ENCODE assay signal across 15 cellular contexts in the genomic region with DNA sequence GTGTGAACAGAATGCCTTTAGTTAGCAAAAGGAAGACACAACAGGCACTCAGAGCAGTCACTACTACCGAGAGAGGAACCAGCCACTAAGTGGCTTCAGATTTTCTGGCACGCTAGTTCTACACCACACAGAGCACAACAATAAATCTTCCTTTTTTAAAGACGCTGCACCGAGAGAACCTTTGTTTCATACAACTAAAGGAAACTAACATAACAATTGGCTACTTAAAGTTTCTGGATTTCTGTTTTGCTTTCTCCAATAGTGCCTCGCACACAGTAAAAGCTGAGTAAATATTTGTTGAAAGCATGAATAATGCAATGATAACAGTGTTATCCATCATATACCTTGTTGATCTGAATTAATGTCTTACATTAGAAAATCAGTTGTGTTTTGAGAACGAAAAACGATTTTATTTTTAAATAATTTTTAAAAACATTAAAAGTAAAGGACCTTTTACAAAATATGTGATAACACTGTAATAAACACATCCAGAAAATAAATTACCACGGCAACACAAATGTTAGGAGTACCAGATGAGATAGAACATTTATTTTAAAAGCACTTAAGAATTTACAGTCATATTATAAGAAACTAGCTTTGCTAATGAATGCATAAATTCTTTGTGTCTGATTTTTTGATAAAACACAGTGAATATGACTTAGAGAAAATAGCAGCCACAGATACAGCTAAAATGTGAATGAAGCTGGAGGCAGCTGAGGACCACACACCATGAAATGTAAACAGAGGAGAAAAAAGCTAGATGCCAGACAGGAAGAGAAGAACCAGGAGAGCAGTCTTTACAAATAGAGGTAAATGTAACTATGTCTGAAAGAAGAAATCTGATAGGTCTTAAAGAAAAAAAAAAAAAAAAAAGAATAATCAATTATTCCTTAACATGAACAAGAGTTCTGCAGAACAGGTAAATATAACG. TPM values are rescaled to one million over a fixed set of nuclear protein-coding genes. Genes with fewer than 3 reads are reported as not detected.
DNase-seq lines count a peak whose midpoint lies in the region; ATAC-seq, FAIRE-seq and TF ChIP-seq lines count a peak whose summit lies in the region.
"Had no signal": no experiment of that assay in that cellular context is flagged by ENCODE, and none has a peak within 500 bp of the region (broad histone marks: within the 10 kb centered on the region; RNA-seq: fewer than 3 reads in every experiment).

No MANE protein-coding gene starts in this region.

- H2AFZ ChIP-seq in SK-N-SH (ENCODE audit: low read depth): no peak overlapping the region
- no peak overlapping the region for H2AFZ ChIP-seq in HepG2 (ENCODE audit: low read length)

- no peak for ATAC-seq in HepG2
- ATAC-seq in GM21737 (IDR thresholded peaks at IDR 0.05; ENCODE audit: unreplicated experiment): no peak
- no peak for ATAC-seq in sciatic nerve
- ATAC-seq: naive thymus-derived CD4-positive, alpha-beta T cell had no signal

- FAIRE-seq in G401.6 (lab: Jason Lieb, UNC) (peak; percentile 25), HepG2 (lab: Jason Lieb, UNC) (no peak)

- TF ChIP-seq RAD21 in SK-N-SH (IDR thresholded peaks at IDR 0.05; ENCODE audit: low read length) (no peak), HepG2 (CRISPR knock-in tag; IDR thresholded peaks at IDR 0.05) (no peak)

- TF ChIP-seq POLR2A in HepG2 (IDR thresholded peaks at IDR 0.05; ENCODE audit: insufficient read depth in 1 of 2, low read depth in 2 of 2, low read length in 2 of 2): no peak
- no peak for TF ChIP-seq POLR2A in erythroblast (IDR thresholded peaks at IDR 0.05; ENCODE audit: low read length)

- H3K4me2 ChIP-seq in SK-N-SH (peak overlapping the region; percentile 27; the same call in 1 of the 2 replicates), HepG2 (ENCODE audit: low read depth, low read length) (no peak overlapping the region)

- H3K4me1 ChIP-seq in SK-N-SH (ENCODE audit: control insufficient read depth in 1 of 2, insufficient read depth in 2 of 2, low read depth in 1 of 2, low read length in 1 of 2) (peaks cover 0 to 44% of the 10 kb centered on the region in 2 experiments; a peak in 3 of 4 replicates), HepG2 (ENCODE audit: insufficient read depth, low read length) (peaks cover 35% of the 10 kb centered on the region)
- H3K4me1 ChIP-seq: spleen had no signal

- H3K9me3 ChIP-seq in SK-N-SH (no peaks in the 10 kb centered on the region), HepG2 (ENCODE audit: low read length) (no peaks in the 10 kb centered on the region)
- H3K9me3 ChIP-seq: spleen had no signal

- CTCF ChIA-PET in SK-N-SH (lab: Yijun Ruan, JAX) (interaction anchor here (1.2 to 1.8 kb wide), 2 partner anchors 15 to 138 kb away, joined by 3 to 6 read pairs; no protein-coding TSS in a partner anchor), HepG2 (lab: Yijun Ruan, JAX; ENCODE audit: low intra/inter-chr PET ratio, low total read pairs) (no interaction called here)

- no peak for TF ChIP-seq EP300 in SK-N-SH (IDR thresholded peaks at IDR 0.05; ENCODE audit: borderline replicate concordance in 1 of 2, low read depth in 1 of 2, low read length in 1 of 2)
- TF ChIP-seq EP300 in HepG2 (IDR thresholded peaks at IDR 0.05; ENCODE audit: low read depth in 2 of 2, low read length in 2 of 2): no peak
- no peak for TF ChIP-seq EP300 in HepG2 (CRISPR knock-in tag; IDR thresholded peaks at IDR 0.05; ENCODE audit: borderline replicate concordance)

- no TSS peak for BruUV-seq in HepG2 (replicated peaks; lab: Mats Ljungman, UMichigan)

- WGBS in SK-N-SH (ENCODE audit: low lambda C conversion rate): 50% methylated on average over 9 of the region's 9 CpGs
- 69% methylated on average over 9 of the region's 9 CpGs for WGBS in HepG2 (ENCODE audit: low lambda C conversion rate)

- no peaks in the 10 kb centered on the region for H3F3A ChIP-seq in SK-N-SH (replicated peaks; ENCODE audit: insufficient read depth)

- H3K79me2 ChIP-seq in SK-N-SH (ENCODE audit: insufficient read depth) (no peaks in the 10 kb centered on the region), HepG2 (ENCODE audit: insufficient read depth, low read length) (no peaks in the 10 kb centered on the region)

- H3K27ac ChIP-seq in SK-N-SH (ENCODE audit: low read depth in 2 of 2, low read length in 1 of 2) (peak overlapping the region in 1 of 2 experiments; percentile 34; a peak in 2 of 4 replicates), HepG2 (ENCODE audit: extremely low read length, insufficient read depth, low read length) (no peak overlapping the region)
- H3K27ac ChIP-seq: dorsolateral prefrontal cortex, spleen had no signal

- H3K27me3 ChIP-seq in SK-N-SH (ENCODE audit: insufficient read depth) (no peaks in the 10 kb centered on the region), HepG2 (ENCODE audit: control insufficient read depth in 1 of 2, insufficient read depth in 2 of 2, low read length in 2 of 2) (no peaks in the 10 kb centered on the region)
- H3K27me3 ChIP-seq: dorsolateral prefrontal cortex, spleen had no signal

- DNase-seq in NCI-H1417 (lab: John Stamatoyannopoulos, UW) (peak; percentile 52 to 89 (median 56)), SK-N-SH (no peak), HepG2 (ENCODE audit: low spot score) (no peak), pons (ENCODE audit: low spot score) (no peak), erythroblast (lab: John Stamatoyannopoulos, UW) (no peak), sciatic nerve (ENCODE audit: low spot score) (no peak)
- DNase-seq: activated CD4-positive, alpha-beta T cell treated with anti-CD3 and anti-CD28 coated beads, Interleukin-2, amount 50 U/mL, for 48 hours; activated naive CD4-positive, alpha-beta T cell treated with anti-CD3 and anti-CD28 coated beads for 36 hours; CD4-positive, CD25-positive, alpha-beta regulatory T cell; dorsolateral prefrontal cortex; naive thymus-derived CD4-positive, alpha-beta T cell; NCI-H524 treated with DMSO at 0.1 percent for 48 hours; spleen had no signal

- H3K9ac ChIP-seq in SK-N-SH (no peak overlapping the region), HepG2 (ENCODE audit: insufficient read depth, low read depth, low read length) (no peak overlapping the region)

- H3K4me3 ChIP-seq in SK-N-SH (ENCODE audit: low read depth in 2 of 2, low read length in 1 of 2) (no peak overlapping the region), HepG2 (replicated peaks in 1 of 3; ENCODE audit: insufficient read depth in 1 of 3, low read depth in 2 of 3, low read length in 3 of 3) (no peak overlapping the region)
- H3K4me3 ChIP-seq: dorsolateral prefrontal cortex, spleen had no signal

- no peaks in the 10 kb centered on the region for H3K9me2 ChIP-seq in SK-N-SH

- POLR2A ChIA-PET in SK-N-SH (lab: Yijun Ruan, JAX): interaction anchor here (0.7 kb wide), 1 partner anchor 12 kb away, joined by 3 read pairs; no protein-coding TSS in a partner anchor
- POLR2A ChIA-PET in HepG2 (lab: Yijun Ruan, JAX): interaction anchor here (0.7 to 1.3 kb wide), 3 partner anchors 11 to 48 kb away, joined by 3 to 5 read pairs (median 3); no protein-coding TSS in a partner anchor

- in situ Hi-C loops in HepG2 (cut with HindIII; ENCODE audit: extremely low pct_ligation_motif_present, low pct_unique_long_range_greater_than_20kb): no loop called here

- peaks cover 9 to 11% of the 10 kb centered on the region in 2 experiments for H3K36me3 ChIP-seq in SK-N-SH (replicated peaks in 1 of 2; ENCODE audit: control insufficient read depth in 1 of 2, insufficient read depth in 2 of 2, low read length in 1 of 2)
- peaks cover 0 to 3% of the 10 kb centered on the region in 2 experiments; a peak in 2 of 5 replicates for H3K36me3 ChIP-seq in HepG2 (replicated peaks in 1 of 2; ENCODE audit: control insufficient read depth in 1 of 2, insufficient read depth in 2 of 2, low read length in 2 of 2)

- TF ChIP-seq CTCF in SK-N-SH (IDR thresholded peaks at IDR 0.05) (no peak), HepG2 (CRISPR knock-in tag; IDR thresholded peaks at IDR 0.05) (no peak)

- intact Hi-C loops in HepG2 (cut with micrococcal nuclease; ENCODE audit: unreplicated experiment) (no loop called here), sciatic nerve (cut with DNase I) (no loop called here)

- H4K20me1 ChIP-seq in SK-N-SH (ENCODE audit: insufficient read depth): no peaks in the 10 kb centered on the region
- no peaks in the 10 kb centered on the region for H4K20me1 ChIP-seq in HepG2 (ENCODE audit: insufficient read depth, low read length)

TF ChIP-seq in SK-N-SH, 30 proteins besides CTCF, POLR2A, EP300 and RAD21 (continues in another document):
- TF ChIP-seq RFX5 (IDR thresholded peaks at IDR 0.05; ENCODE audit: low read length): no peak
- TF ChIP-seq TEAD4 (IDR thresholded peaks at IDR 0.05; ENCODE audit: borderline replicate concordance, insufficient read depth): no peak
- TF ChIP-seq ELF1 (IDR thresholded peaks at IDR 0.05): no peak

TF ChIP-seq in HepG2, 621 proteins besides CTCF, POLR2A, EP300 and RAD21:
- TF ChIP-seq PRMT3 (CRISPR knock-in tag; IDR thresholded peaks at IDR 0.05; ENCODE audit: borderline replicate concordance, low read depth) (no peak), FOXA3 (CRISPR knock-in tag; IDR thresholded peaks at IDR 0.05) (0 out of 2 replicates have a peak, but pooled peaks have one; percentile 18)

RNA-seq across cellular contexts. Expression of gene CCDC34, which starts 14.8 kb away (rescaled TPM):
- polyA plus RNA-seq in SK-N-SH (2012; rRNA removed): 5.7 and 6.7 TPM in 2 replicates
- 7.5 and 9.5 TPM in 2 replicates for polyA plus RNA-seq in SK-N-SH (2012; cell fraction: cytosol; rRNA removed)
- polyA plus RNA-seq in SK-N-SH (2012; cell fraction: nucleus; rRNA removed): 3.0 and 4.8 TPM in 2 replicates
- total RNA-seq in HepG2 (2016; rRNA removed; fragmentation: Illumina TruSeq; extraction: Trizol): 34.3 and 37.9 TPM in 2 replicates
- 10.7 and 11.6 TPM in 2 replicates for total RNA-seq in HepG2 (2016; cell fraction: cytosol; rRNA removed; fragmentation: Illumina TruSeq; extraction: Trizol; ENCODE audit: low read depth)
- 35.1 and 40.9 TPM in 2 replicates for total RNA-seq in HepG2 (2016; cell fraction: insoluble cytoplasmic fraction; rRNA removed; fragmentation: Illumina TruSeq; extraction: Trizol)
- total RNA-seq in HepG2 (2016; cell fraction: membrane; rRNA removed; fragmentation: Illumina TruSeq; extraction: Trizol): 18.2 and 19.0 TPM in 2 replicates
- 16.1 and 19.6 TPM in 2 replicates for total RNA-seq in HepG2 (2016; cell fraction: nucleus; rRNA removed; fragmentation: Illumina TruSeq; extraction: Trizol)
- polyA plus RNA-seq in HepG2 (2011; rRNA removed): 3.2 and 7.6 TPM in 2 replicates
- 3.7 and 5.9 TPM in 2 replicates for polyA plus RNA-seq in HepG2 (2011; cell fraction: cytosol; rRNA removed)
- polyA plus RNA-seq in HepG2 (2011; cell fraction: nucleus; rRNA removed): 2.3 and 2.6 TPM in 2 replicates
- 7.7 and 20.2 TPM in 2 replicates for polyA plus RNA-seq in HepG2 (2012)
- 7.5 and 10.1 TPM in 2 replicates for polyA plus RNA-seq in HepG2 (2016; cell fraction: cytosol; fragmentation: Illumina TruSeq; extraction: Trizol; ENCODE audit: low read depth)
- 54.7 and 54.9 TPM in 2 replicates for polyA plus RNA-seq in HepG2 (2016; cell fraction: insoluble cytoplasmic fraction; fragmentation: Illumina TruSeq; extraction: Trizol; ENCODE audit: low read depth)
- polyA plus RNA-seq in HepG2 (2016; cell fraction: membrane; fragmentation: Illumina TruSeq; extraction: Trizol; ENCODE audit: low read depth): 14.2 and 15.6 TPM in 2 replicates
- 22.5 and 25.2 TPM in 2 replicates for polyA plus RNA-seq in HepG2 (2016; cell fraction: nucleus; fragmentation: Illumina TruSeq; extraction: Trizol; ENCODE audit: insufficient read depth, low read depth)
- polyA minus RNA-seq in HepG2 (2011; rRNA and poly(A)+ RNA removed; ENCODE audit: low replicate concordance): 6.1 and 10.4 TPM in 2 replicates
- polyA minus RNA-seq in HepG2 (2011; cell fraction: cytosol; rRNA and poly(A)+ RNA removed): 3.0 and 3.5 TPM in 2 replicates
- polyA minus RNA-seq in HepG2 (2011; cell fraction: nucleus; rRNA and poly(A)+ RNA removed): 15.7 and 17.0 TPM in 2 replicates
- total RNA-seq in sciatic nerve: 7.8 TPM

Comparison
In these comparisons a context has a peak if more than half of its experiments do, and no peak if none do; other contexts are left out.
1. DNase-seq: peak in NCI-H1417 (3 of 3); none in SK-N-SH (single experiment), HepG2 (single experiment), pons (single experiment), erythroblast (0 of 2) and sciatic nerve (single experiment).